In genomic region chr10:70940834-70941568, GRCh38 we compare ENCODE assay signal across 1 cellular context.
TF ChIP-seq lines count a peak whose summit lies in the region.

No MANE protein-coding gene starts in this region.

TF ChIP-seq in WTC11, 78 proteins besides CTCF, POLR2A, EP300 and RAD21 (continued from another document):
- no peak for TF ChIP-seq ZNF532 (CRISPR knock-in tag; IDR thresholded peaks at IDR 0.05; ENCODE audit: borderline replicate concordance)
